ENCODE assay signal across 1 cellular context in genomic region chr12:106771425-106771824, GRCh38.
TF ChIP-seq lines count a peak whose summit lies in the region.

No MANE protein-coding gene starts in this region.

TF ChIP-seq in GM23338, 12 proteins besides CTCF, POLR2A, EP300 and RAD21 (continued from another document):
- TF ChIP-seq REST (IDR thresholded peaks at IDR 0.05; ENCODE audit: unreplicated experiment): no peak
- TF ChIP-seq JUNB (IDR thresholded peaks at IDR 0.05; ENCODE audit: unreplicated experiment): no peak
- no peak for TF ChIP-seq EZH2phosphoT487 (IDR thresholded peaks at IDR 0.05; ENCODE audit: unreplicated experiment)
- no peak for TF ChIP-seq CREB1 (CRISPR knock-in tag; IDR thresholded peaks at IDR 0.05; ENCODE audit: low read depth)
- TF ChIP-seq, protein P1, sequence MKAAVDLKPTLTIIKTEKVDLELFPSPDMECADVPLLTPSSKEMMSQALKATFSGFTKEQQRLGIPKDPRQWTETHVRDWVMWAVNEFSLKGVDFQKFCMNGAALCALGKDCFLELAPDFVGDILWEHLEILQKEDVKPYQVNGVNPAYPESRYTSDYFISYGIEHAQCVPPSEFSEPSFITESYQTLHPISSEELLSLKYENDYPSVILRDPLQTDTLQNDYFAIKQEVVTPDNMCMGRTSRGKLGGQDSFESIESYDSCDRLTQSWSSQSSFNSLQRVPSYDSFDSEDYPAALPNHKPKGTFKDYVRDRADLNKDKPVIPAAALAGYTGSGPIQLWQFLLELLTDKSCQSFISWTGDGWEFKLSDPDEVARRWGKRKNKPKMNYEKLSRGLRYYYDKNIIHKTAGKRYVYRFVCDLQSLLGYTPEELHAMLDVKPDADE (IDR thresholded peaks at IDR 0.05): no peak
- no peak for TF ChIP-seq POLR2AphosphoS5 (IDR thresholded peaks at IDR 0.05; ENCODE audit: low read depth)
